In the genomic region with DNA sequence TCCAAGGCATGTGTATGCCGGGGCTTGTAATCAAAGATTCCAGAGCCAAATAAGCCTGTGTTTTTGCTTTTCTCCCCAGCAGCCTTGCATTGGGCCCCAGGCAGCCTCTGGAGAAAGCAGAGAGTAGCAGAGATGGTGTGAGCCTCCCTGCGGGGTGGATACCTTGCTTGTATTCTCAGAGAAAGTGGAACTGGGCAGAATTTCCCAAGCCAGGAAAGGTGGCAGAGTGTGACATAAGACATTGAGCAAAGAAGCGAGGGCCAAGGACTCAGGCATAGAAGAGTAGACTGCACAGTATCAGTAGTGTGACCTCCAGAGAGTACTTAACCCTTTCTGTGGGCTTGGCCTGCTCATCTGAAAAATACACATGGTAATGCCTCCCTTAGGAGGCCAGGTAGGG, we compare ENCODE assay signal across 20 cellular contexts. TPM values are rescaled to one million over a fixed set of nuclear protein-coding genes. Genes with fewer than 3 reads are reported as not detected.
A peak's percentile ranks its signal among the peaks of the same experiment; 100 is the strongest.
DNase-seq lines count a peak whose midpoint lies in the region; ATAC-seq and TF ChIP-seq lines count a peak whose summit lies in the region.
"Had no signal": no experiment of that assay in that cellular context is flagged by ENCODE, and none has a peak within 500 bp of the region (broad histone marks: within the 10 kb centered on the region; RNA-seq: fewer than 3 reads in every experiment).

No MANE protein-coding gene starts in this region.

- POLR2A ChIA-PET in naive thymus-derived CD4-positive, alpha-beta T cell (lab: Charles Lee): no interaction called here

- 72% methylated on average over 3 of the region's 3 CpGs for WGBS in suprapubic skin

- no peak for DNase-seq in T-helper 1 cell
- DNase-seq in naive thymus-derived CD4-positive, alpha-beta T cell: no peak
- no peak for DNase-seq in suprapubic skin (ENCODE audit: low spot score in 2 of 2)
- DNase-seq in D341Med (ENCODE audit: low spot score): no peak
- DNase-seq in middle frontal gyrus (ENCODE audit: extremely low spot score, low spot score): no peak
- DNase-seq in NK-92 (lab: John Stamatoyannopoulos, UW; ENCODE audit: unreplicated experiment): no peak
- DNase-seq: 8988T; activated CD4-positive, alpha-beta T cell treated with anti-CD3 and anti-CD28 coated beads, Interleukin-2, amount 10 ng/mL, durations not matched to agents 7 days and 5 days; aorta; cerebellar nuclear complex; NCI-H2081 treated with DMSO at 0.1 percent for 48 hours; NCI-H446 treated with DMSO at 0.1 percent for 48 hours; NK-92 treated with Interleukin-12 subunit alpha and Interleukin-12 subunit beta, amount 100 ng/mL, for 24 hours; upper lobe of left lung had no signal

- no peak for TF ChIP-seq POLR2A in suprapubic skin (IDR thresholded peaks at IDR 0.05)

- ATAC-seq in naive thymus-derived CD4-positive, alpha-beta T cell: no peak
- ATAC-seq: stimulated activated effector memory CD8-positive, alpha-beta T cell treated with anti-CD3 and anti-CD28 coated beads, Interleukin-12 subunit alpha, Interleukin-12 subunit beta, amount 100 ng/mL, for 72 hours had no signal

- intact Hi-C loops in naive thymus-derived CD4-positive, alpha-beta T cell (cut with micrococcal nuclease): no loop called here

- H3K27me3 ChIP-seq in naive thymus-derived CD4-positive, alpha-beta T cell (ENCODE audit: control insufficient read depth in 2 of 2, insufficient read depth in 2 of 2, low read length in 2 of 2): no peaks in the 10 kb centered on the region
- H3K27me3 ChIP-seq in suprapubic skin: no peaks in the 10 kb centered on the region
- H3K27me3 ChIP-seq: upper lobe of left lung had no signal

- peak overlapping the region; percentile 7 for H3K4me3 Mint-ChIP-seq in T-helper 1 cell treated with Interleukin-12 subunit alpha and Interleukin-12 subunit beta and Interleukin-4 antibody, amounts not matched to agents 30 μg/mL and 1 μg/mL, for 36 hours
- peak overlapping the region in 4 of 5 experiments; percentile 50 to 86 (median 76) for H3K4me3 Mint-ChIP-seq in brain
- peak overlapping the region in 6 of 10 donors; percentile 1 to 67 (median 34) for H3K4me3 Mint-ChIP-seq in naive thymus-derived CD4-positive, alpha-beta T cell
- H3K4me3 Mint-ChIP-seq: stimulated activated effector memory CD8-positive, alpha-beta T cell treated with anti-CD3 and anti-CD28 coated beads, Interleukin-12 subunit alpha, Interleukin-12 subunit beta, amount 100 ng/mL, for 72 hours had no signal

- no peaks in the 10 kb centered on the region for H3K36me3 ChIP-seq in naive thymus-derived CD4-positive, alpha-beta T cell (ENCODE audit: control insufficient read depth in 2 of 3, insufficient read depth in 3 of 3, low read length in 3 of 3)
- no peaks in the 10 kb centered on the region for H3K36me3 ChIP-seq in suprapubic skin
- H3K36me3 ChIP-seq: upper lobe of left lung had no signal

- no peaks in the 10 kb centered on the region for H3K9me3 ChIP-seq in naive thymus-derived CD4-positive, alpha-beta T cell (ENCODE audit: control insufficient read depth in 2 of 3, low read length in 3 of 3)
- H3K9me3 ChIP-seq in suprapubic skin: no peaks in the 10 kb centered on the region
- H3K9me3 ChIP-seq: upper lobe of left lung had no signal

- H3K36me3 Mint-ChIP-seq in T-helper 1 cell treated with Interleukin-12 subunit alpha and Interleukin-12 subunit beta and Interleukin-4 antibody, amounts not matched to agents 30 μg/mL and 1 μg/mL, for 36 hours (ENCODE audit: low read depth): no peaks in the 10 kb centered on the region
- H3K36me3 Mint-ChIP-seq in brain: no peaks in the 10 kb centered on the region
- H3K36me3 Mint-ChIP-seq in naive thymus-derived CD4-positive, alpha-beta T cell: peaks cover 0 to 5% (median 0%) of the 10 kb centered on the region in 5 donors
- H3K36me3 Mint-ChIP-seq: stimulated activated effector memory CD8-positive, alpha-beta T cell treated with anti-CD3 and anti-CD28 coated beads, Interleukin-12 subunit alpha, Interleukin-12 subunit beta, amount 100 ng/mL, for 72 hours had no signal

- H3K27me3 Mint-ChIP-seq in T-helper 1 cell treated with Interleukin-12 subunit alpha and Interleukin-12 subunit beta and Interleukin-4 antibody, amounts not matched to agents 30 μg/mL and 1 μg/mL, for 36 hours (ENCODE audit: low read depth): peaks cover 64% of the 10 kb centered on the region
- H3K27me3 Mint-ChIP-seq in brain: peaks cover 20% of the 10 kb centered on the region
- H3K27me3 Mint-ChIP-seq in naive thymus-derived CD4-positive, alpha-beta T cell: peaks cover 0 to 39% (median 9%) of the 10 kb centered on the region in 5 donors

- H3K9me3 Mint-ChIP-seq in T-helper 1 cell treated with Interleukin-12 subunit alpha and Interleukin-12 subunit beta and Interleukin-4 antibody, amounts not matched to agents 30 μg/mL and 1 μg/mL, for 36 hours: no peaks in the 10 kb centered on the region
- peaks cover 0 to 3% (median 0%) of the 10 kb centered on the region in 5 experiments for H3K9me3 Mint-ChIP-seq in brain
- no peaks in the 10 kb centered on the region for H3K9me3 Mint-ChIP-seq in naive thymus-derived CD4-positive, alpha-beta T cell
- H3K9me3 Mint-ChIP-seq: activated CD4-positive, alpha-beta T cell treated with anti-CD3 and anti-CD28 coated beads, Interleukin-2, amount 10 ng/mL, durations not matched to agents 7 days and 5 days; endodermal cell; stimulated activated effector memory CD8-positive, alpha-beta T cell treated with anti-CD3 and anti-CD28 coated beads, Interleukin-12 subunit alpha, Interleukin-12 subunit beta, amount 100 ng/mL, for 72 hours had no signal

- no peak overlapping the region for H3K27ac ChIP-seq in naive thymus-derived CD4-positive, alpha-beta T cell (ENCODE audit: low read depth, low read length)
- peak overlapping the region; percentile 91 for H3K27ac ChIP-seq in suprapubic skin
- H3K27ac ChIP-seq: RWPE1 had no signal

- TF ChIP-seq CTCF in brain (conservative IDR thresholded peaks at IDR 0.05): no peak
- TF ChIP-seq CTCF in suprapubic skin (IDR thresholded peaks at IDR 0.05): no peak

- H3K4me3 ChIP-seq in naive thymus-derived CD4-positive, alpha-beta T cell (ENCODE audit: low read length): no peak overlapping the region
- no peak overlapping the region for H3K4me3 ChIP-seq in suprapubic skin
- H3K4me3 ChIP-seq: lung, upper lobe of left lung had no signal

- no peak for TF ChIP-seq EP300 in suprapubic skin (IDR thresholded peaks at IDR 0.05)

- peaks cover 0 to 5% of the 10 kb centered on the region in 2 donors for H3K4me1 ChIP-seq in naive thymus-derived CD4-positive, alpha-beta T cell (ENCODE audit: control insufficient read depth in 2 of 2, insufficient read depth in 2 of 2, low read length in 2 of 2)
- H3K4me1 ChIP-seq in suprapubic skin: peaks cover 55% of the 10 kb centered on the region

- peaks cover 12% of the 10 kb centered on the region for H3K4me1 Mint-ChIP-seq in T-helper 1 cell treated with Interleukin-12 subunit alpha and Interleukin-12 subunit beta and Interleukin-4 antibody, amounts not matched to agents 30 μg/mL and 1 μg/mL, for 36 hours (ENCODE audit: low read depth)
- peaks cover 76% of the 10 kb centered on the region for H3K4me1 Mint-ChIP-seq in brain
- peaks cover 6 to 23% (median 19%) of the 10 kb centered on the region in 7 donors for H3K4me1 Mint-ChIP-seq in naive thymus-derived CD4-positive, alpha-beta T cell

- no peak overlapping the region for H3K27ac Mint-ChIP-seq in T-helper 1 cell treated with Interleukin-12 subunit alpha and Interleukin-12 subunit beta and Interleukin-4 antibody, amounts not matched to agents 30 μg/mL and 1 μg/mL, for 36 hours
- peak overlapping the region in 4 of 5 experiments; percentile 12 to 83 (median 54) for H3K27ac Mint-ChIP-seq in brain
- H3K27ac Mint-ChIP-seq in naive thymus-derived CD4-positive, alpha-beta T cell: no peak overlapping the region
- H3K27ac Mint-ChIP-seq: activated CD4-positive, alpha-beta T cell treated with anti-CD3 and anti-CD28 coated beads, Interleukin-2, amount 10 ng/mL, durations not matched to agents 7 days and 5 days; endodermal cell; stimulated activated effector memory CD8-positive, alpha-beta T cell treated with anti-CD3 and anti-CD28 coated beads, Interleukin-12 subunit alpha, Interleukin-12 subunit beta, amount 100 ng/mL, for 72 hours had no signal

- CTCF ChIA-PET in naive thymus-derived CD4-positive, alpha-beta T cell (lab: Charles Lee): no interaction called here

RNA-seq across cellular contexts. Expression of a gene that starts 1.6 kb away (rescaled TPM):
- 430 TPM for polyA plus RNA-seq in brain (ENCODE audit: insufficient read depth, low read depth, low replicate concordance)
- total RNA-seq in naive thymus-derived CD4-positive, alpha-beta T cell: 10 to 100 TPM in 1 of 5 experiments, 1 to 10 TPM in 4; 4.2 to 34.6 (median 7.8) TPM
- polyA plus RNA-seq in naive thymus-derived CD4-positive, alpha-beta T cell: 1 to 10 TPM; 2.9 to 3.9 TPM
- 100 to 1,000 TPM; 681 to 944 (median 771) TPM for total RNA-seq in suprapubic skin

Comparison
In these comparisons a context has a peak if more than half of its experiments do, and no peak if none do; other contexts are left out.
1. H3K27ac Mint-ChIP-seq: peak in brain (4 of 5); none in T-helper 1 cell treated with Interleukin-12 subunit alpha and Interleukin-12 subunit beta and Interleukin-4 antibody, amounts not matched to agents 30 μg/mL and 1 μg/mL, for 36 hours (single experiment) and naive thymus-derived CD4-positive, alpha-beta T cell (0 of 9).
2. H3K4me3 Mint-ChIP-seq: peak in every context shown above with its lines; median percentile 76 in brain; 34 in naive thymus-derived CD4-positive, alpha-beta T cell; 7 in T-helper 1 cell treated with Interleukin-12 subunit alpha and Interleukin-12 subunit beta and Interleukin-4 antibody, amounts not matched to agents 30 μg/mL and 1 μg/mL, for 36 hours.
3. RNA of a gene that starts 1.6 kb away (total RNA-seq): 681 to 944 TPM in suprapubic skin; 4.2 to 34.6 TPM in naive thymus-derived CD4-positive, alpha-beta T cell; every median in the first group is over 10 times any median in the second.